Comparison of ENCODE assay signal across 8 cellular contexts in genomic region chr12:53320352-53321195, GRCh38. TPM values are rescaled to one million over a fixed set of nuclear protein-coding genes. Genes with fewer than 3 reads are reported as not detected.
A peak's percentile ranks its signal among the peaks of the same experiment; 100 is the strongest.
DNase-seq lines count a peak whose midpoint lies in the region; ATAC-seq and TF ChIP-seq lines count a peak whose summit lies in the region.

No MANE protein-coding gene starts in this region.

- no peak overlapping the region for H2BK15ac ChIP-seq in mesenchymal stem cell (ENCODE audit: low read depth, poor library complexity, severe bottlenecking)

- no peak overlapping the region for H3K23ac ChIP-seq in mesenchymal stem cell (ENCODE audit: low read length in 2 of 2)

- H3K9ac ChIP-seq in mesenchymal stem cell (ENCODE audit: low read length) = peak overlapping the region; percentile 93

- no peak overlapping the region for H2AK5ac ChIP-seq in mesenchymal stem cell (ENCODE audit: low read length, severe bottlenecking)

- H3K9me3 ChIP-seq in heart right ventricle = no peaks in the 10 kb centered on the region
- H3K9me3 ChIP-seq in breast epithelium = no peaks in the 10 kb centered on the region
- no peaks in the 10 kb centered on the region for H3K9me3 ChIP-seq in mesenchymal stem cell (ENCODE audit: control insufficient read depth, low read length)
- no peaks in the 10 kb centered on the region for H3K9me3 ChIP-seq in uterus

- H2BK12ac ChIP-seq in mesenchymal stem cell (ENCODE audit: low read length in 2 of 2) = no peak overlapping the region

- H4K8ac ChIP-seq in mesenchymal stem cell (ENCODE audit: low read length) = peak overlapping the region; percentile 5

- H3K27ac ChIP-seq in heart right ventricle = peak overlapping the region; percentile 69 to 94 (median 86)
- peak overlapping the region; percentile 86 to 90 for H3K27ac ChIP-seq in breast epithelium
- H3K27ac ChIP-seq in mesenchymal stem cell (ENCODE audit: low read length, poor library complexity, severe bottlenecking) = peak overlapping the region; percentile 98
- H3K27ac ChIP-seq in uterus = peak overlapping the region; percentile 88 to 89

- peak overlapping the region in 1 of 2 experiments; percentile 46 for H3K18ac ChIP-seq in mesenchymal stem cell (ENCODE audit: low read depth in 1 of 2, low read length in 2 of 2)

- peak overlapping the region in 1 of 2 experiments; percentile 40 for H3K4ac ChIP-seq in mesenchymal stem cell (ENCODE audit: low read depth in 1 of 2, low read length in 2 of 2)

- peaks cover 11 to 43% (median 32%) of the 10 kb centered on the region in 9 donors for H3K4me1 ChIP-seq in heart right ventricle
- H3K4me1 ChIP-seq in breast epithelium = peaks cover 0 to 10% of the 10 kb centered on the region in 2 donors
- H3K4me1 ChIP-seq in mesenchymal stem cell (ENCODE audit: control insufficient read depth, insufficient read depth, low read depth, low read length) = peaks cover 16% of the 10 kb centered on the region
- H3K4me1 ChIP-seq in uterus = peaks cover 0 to 3% of the 10 kb centered on the region in 2 donors

- no peak overlapping the region for H2AFZ ChIP-seq in mesenchymal stem cell (ENCODE audit: low read depth, low read length)

- TF ChIP-seq POLR2A in breast epithelium (IDR thresholded peaks at IDR 0.05) (no peak), uterus (IDR thresholded peaks at IDR 0.05) (no peak)

- H4K91ac ChIP-seq in mesenchymal stem cell (ENCODE audit: low read length) = no peak overlapping the region

- WGBS in heart right ventricle, 2 donors = 37 to 42% methylated on average over 10 of the region's 10 CpGs
- 39% methylated on average over 6 of the region's 10 CpGs for WGBS in mesenchymal stem cell

- no peak for DNase-seq in heart right ventricle
- no peak for DNase-seq in left ventricle myocardium superior
- no peak for DNase-seq in breast epithelium (ENCODE audit: low spot score in 2 of 2)
- DNase-seq in mesenchymal stem cell = no peak
- DNase-seq in uterus = no peak
- no peak for DNase-seq in retina
- DNase-seq in G401 (ENCODE audit: low spot score) = no peak
- DNase-seq in NCI-H2081 treated with DMSO at 0.1 percent for 48 hours (lab: John Stamatoyannopoulos, UW) = no peak

- no peak overlapping the region for H2BK120ac ChIP-seq in mesenchymal stem cell (ENCODE audit: low read depth, low read length)

- no peak overlapping the region for H2BK5ac ChIP-seq in mesenchymal stem cell (ENCODE audit: low read depth, low read length, poor library complexity, severe bottlenecking)

- intact Hi-C loops in heart right ventricle (cut with DNase I) = loop anchor here in 3 of 10 donors (1.0 to 10.0 kb wide), 5 partner anchors 21 to 187 kb away; partner anchors contain the start of genes NPFF (in 2 of the 3), MYG1 (in 1 of the 3), SP1 (in 1 of the 3) and TARBP2 (in 1 of the 3)
- intact Hi-C loops in left ventricle myocardium superior (cut with micrococcal nuclease) = loop anchor here (5.0 kb wide), 1 partner anchor 182 kb away; the partner anchor contains the start of gene TARBP2
- intact Hi-C loops in breast epithelium (cut with DNase I; ENCODE audit: low total_unique reads) = no loop called here
- intact Hi-C loops in uterus (cut with DNase I; ENCODE audit: low total_unique reads) = no loop called here

- TF ChIP-seq CTCF in heart right ventricle (IDR thresholded peaks at IDR 0.05) (no peak), breast epithelium (IDR thresholded peaks at IDR 0.05) (no peak), uterus (IDR thresholded peaks at IDR 0.05) (no peak)

- H3K27me3 ChIP-seq in heart right ventricle (peaks cover 0 to 2% (median 0%) of the 10 kb centered on the region in 7 donors), breast epithelium (no peaks in the 10 kb centered on the region), mesenchymal stem cell (ENCODE audit: control insufficient read depth in 1 of 2, insufficient read depth in 1 of 2, low read length in 2 of 2) (no peaks in the 10 kb centered on the region), uterus (no peaks in the 10 kb centered on the region)

- H3K4me3 ChIP-seq in heart right ventricle = peak overlapping the region; percentile 26 to 79 (median 67)
- peak overlapping the region; percentile 55 to 87 (median 61) for H3K4me3 ChIP-seq in breast epithelium
- peak overlapping the region; percentile 87 to 89 for H3K4me3 ChIP-seq in mesenchymal stem cell (ENCODE audit: insufficient read depth in 1 of 2, low read depth in 1 of 2, low read length in 2 of 2)
- peak overlapping the region; percentile 52 to 71 for H3K4me3 ChIP-seq in uterus

- ATAC-seq in heart right ventricle (no peak), left ventricle myocardium superior (no peak)

- in situ Hi-C loops in G401 (cut with HindIII; ENCODE audit: low sequenced_read_pairs) = no loop called here

- H3K36me3 ChIP-seq in heart right ventricle (peaks cover 0 to 40% (median 8%) of the 10 kb centered on the region in 9 donors), breast epithelium (no peaks in the 10 kb centered on the region), mesenchymal stem cell (ENCODE audit: control insufficient read depth in 1 of 2, insufficient read depth in 2 of 2, low read depth in 1 of 2, low read length in 2 of 2) (peaks cover 19 to 34% of the 10 kb centered on the region in 2 experiments), uterus (no peaks in the 10 kb centered on the region)

- H3K14ac ChIP-seq in mesenchymal stem cell (ENCODE audit: low read length in 2 of 2) = no peak overlapping the region

- H3K79me1 ChIP-seq in mesenchymal stem cell (replicated peaks; ENCODE audit: low read length, poor library complexity, severe bottlenecking) = peaks cover 27% of the 10 kb centered on the region

- H3K4me2 ChIP-seq in mesenchymal stem cell (ENCODE audit: low read length, poor library complexity, severe bottlenecking) = peak overlapping the region; percentile 60

RNA-seq across cellular contexts. Expression of gene AAAS, which starts 0.8 kb away (rescaled TPM):
- total RNA-seq in heart right ventricle (10 to 100 TPM; 33.5 to 42.2 (median 34.9) TPM), left ventricle myocardium superior (39.4 TPM), breast epithelium (10 to 100 TPM; 46.2 to 63.7 (median 51.0) TPM), uterus (10 to 100 TPM; 12.3 to 52.2 (median 46.9) TPM)
- polyA plus RNA-seq in heart right ventricle = 10 to 100 TPM; 33.9 to 52.8 TPM
- 33.4 TPM for polyA plus RNA-seq in mesenchymal stem cell (2013, experiment 1 of 2)
- 32.3 TPM for polyA plus RNA-seq in mesenchymal stem cell (2013, experiment 2 of 2)
- 103 and 105 TPM in 2 replicates for total RNA-seq in G401 (2014; rRNA removed; shearing (Covaris generic))

RNA-seq across cellular contexts. Expression of gene SP7, which starts 15.6 kb away (rescaled TPM):
- total RNA-seq in heart right ventricle = not detected
- polyA plus RNA-seq in heart right ventricle = not detected
- total RNA-seq in left ventricle myocardium superior = not detected
- total RNA-seq in breast epithelium = not detected
- polyA plus RNA-seq in mesenchymal stem cell (2013, experiment 1 of 2) = 0.01 TPM
- not detected for polyA plus RNA-seq in mesenchymal stem cell (2013, experiment 2 of 2)
- under 1 TPM in 2 of 4 donors, not detected in 2; 0.34 to 0.62 TPM for total RNA-seq in uterus
- total RNA-seq in G401 (2014; rRNA removed; shearing (Covaris generic)) = 0.41 TPM in 1 of 2 replicates, not detected in the other

RNA-seq across cellular contexts. Expression of gene MYG1, which starts 21.1 kb away (rescaled TPM):
- total RNA-seq in heart right ventricle = 10 to 100 TPM; 26.8 to 40.1 (median 36.0) TPM
- 100 to 1,000 TPM in 1 of 2 donors, 10 to 100 TPM in 1; 69.4 to 115 TPM for polyA plus RNA-seq in heart right ventricle
- 42.5 TPM for total RNA-seq in left ventricle myocardium superior
- 10 to 100 TPM; 35.7 to 63.8 (median 39.1) TPM for total RNA-seq in breast epithelium
- polyA plus RNA-seq in mesenchymal stem cell (2013, experiment 1 of 2) = 78.3 TPM
- 77.9 TPM for polyA plus RNA-seq in mesenchymal stem cell (2013, experiment 2 of 2)
- 10 to 100 TPM; 10.2 to 59.3 (median 33.9) TPM for total RNA-seq in uterus
- 43.8 and 43.9 TPM in 2 replicates for total RNA-seq in G401 (2014; rRNA removed; shearing (Covaris generic))

RNA-seq across cellular contexts. Expression of gene PFDN5, which starts 25.2 kb away (rescaled TPM):
- total RNA-seq in heart right ventricle (100 to 1,000 TPM; 307 to 413 (median 339) TPM), left ventricle myocardium superior (374 TPM), breast epithelium (1,000 to 10,000 TPM in 1 of 3 donors, 100 to 1,000 TPM in 2; 764 to 1,048 (median 840) TPM), uterus (1,000 to 10,000 TPM in 2 of 4 donors, 100 to 1,000 TPM in 2; 347 to 1,573 (median 972) TPM)
- 1,000 to 10,000 TPM in 1 of 2 donors, 100 to 1,000 TPM in 1; 658 to 1,216 TPM for polyA plus RNA-seq in heart right ventricle
- 447 TPM for polyA plus RNA-seq in mesenchymal stem cell (2013, experiment 1 of 2)
- 458 TPM for polyA plus RNA-seq in mesenchymal stem cell (2013, experiment 2 of 2)
- 302 and 381 TPM in 2 replicates for total RNA-seq in G401 (2014; rRNA removed; shearing (Covaris generic))

RNA-seq across cellular contexts. Expression of gene ESPL1, which starts 52.5 kb away (rescaled TPM):
- total RNA-seq in heart right ventricle = 1 to 10 TPM in 2 of 10 donors, under 1 TPM in 8; 0.04 to 3.1 (median 0.36) TPM
- under 1 TPM; 0.13 to 0.29 TPM for polyA plus RNA-seq in heart right ventricle
- total RNA-seq in left ventricle myocardium superior = 0.17 TPM
- total RNA-seq in breast epithelium = 1 to 10 TPM in 2 of 3 donors, under 1 TPM in 1; 0.33 to 1.3 (median 1.2) TPM
- 1.2 TPM for polyA plus RNA-seq in mesenchymal stem cell (2013, experiment 1 of 2)
- polyA plus RNA-seq in mesenchymal stem cell (2013, experiment 2 of 2) = 1.2 TPM
- 1 to 10 TPM in 1 of 4 donors, under 1 TPM in 1, not detected in 2; 0.12 to 4.5 TPM for total RNA-seq in uterus
- total RNA-seq in G401 (2014; rRNA removed; shearing (Covaris generic)) = 21.8 and 23.1 TPM in 2 replicates
